ENCODE assay signal across 1 cellular context in genomic region chr5:10355071-10355889, GRCh38.
A peak's percentile ranks its signal among the peaks of the same experiment; 100 is the strongest.
TF ChIP-seq lines count a peak whose summit lies in the region.

No MANE protein-coding gene starts in this region.

TF ChIP-seq in HEK293, 187 proteins besides CTCF, POLR2A, EP300 and RAD21 (continued from another document):
- TF ChIP-seq PRDM10 (tag by site-specific recombination; IDR thresholded peaks at IDR 0.05) (no peak), SCRT1 (tag by site-specific recombination; IDR thresholded peaks at IDR 0.05; ENCODE audit: borderline replicate concordance) (peak; percentile 40; the same call in 1 of the 2 replicates), OSR2 (tag by site-specific recombination; IDR thresholded peaks at IDR 0.05) (0 out of 2 replicates have a peak, but pooled peaks have one; percentile 25), IKZF3 (tag by site-specific recombination; IDR thresholded peaks at IDR 0.05) (peak; percentile 33), ZNF623 (tag by site-specific recombination; IDR thresholded peaks at IDR 0.05) (no peak), ZNF10 (tag by site-specific recombination; IDR thresholded peaks at IDR 0.05) (no peak), ZNF2 (tag by site-specific recombination; IDR thresholded peaks at IDR 0.05) (no peak), ZNF114 (tag by site-specific recombination; IDR thresholded peaks at IDR 0.05) (no peak), ZNF292 (tag by site-specific recombination; IDR thresholded peaks at IDR 0.05; ENCODE audit: borderline replicate concordance, low read depth) (no peak), ZNF664 (tag by site-specific recombination; IDR thresholded peaks at IDR 0.05) (peak; percentile 98), ZNF19 (tag by site-specific recombination; IDR thresholded peaks at IDR 0.05; ENCODE audit: low read depth) (no peak), ZNF37A (tag by site-specific recombination; IDR thresholded peaks at IDR 0.05) (no peak), ZFHX2 (tag by site-specific recombination; conservative IDR thresholded peaks at IDR 0.05) (no peak), GLI2 (tag by site-specific recombination; IDR thresholded peaks at IDR 0.05; ENCODE audit: borderline replicate concordance, low read depth) (no peak)
- TF ChIP-seq, protein P1, sequence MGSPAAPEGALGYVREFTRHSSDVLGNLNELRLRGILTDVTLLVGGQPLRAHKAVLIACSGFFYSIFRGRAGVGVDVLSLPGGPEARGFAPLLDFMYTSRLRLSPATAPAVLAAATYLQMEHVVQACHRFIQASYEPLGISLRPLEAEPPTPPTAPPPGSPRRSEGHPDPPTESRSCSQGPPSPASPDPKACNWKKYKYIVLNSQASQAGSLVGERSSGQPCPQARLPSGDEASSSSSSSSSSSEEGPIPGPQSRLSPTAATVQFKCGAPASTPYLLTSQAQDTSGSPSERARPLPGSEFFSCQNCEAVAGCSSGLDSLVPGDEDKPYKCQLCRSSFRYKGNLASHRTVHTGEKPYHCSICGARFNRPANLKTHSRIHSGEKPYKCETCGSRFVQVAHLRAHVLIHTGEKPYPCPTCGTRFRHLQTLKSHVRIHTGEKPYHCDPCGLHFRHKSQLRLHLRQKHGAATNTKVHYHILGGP (tag by site-specific recombination; IDR thresholded peaks at IDR 0.05), result peak; percentile 68; the same call in 1 of the 2 replicates
- TF ChIP-seq, protein P2, sequence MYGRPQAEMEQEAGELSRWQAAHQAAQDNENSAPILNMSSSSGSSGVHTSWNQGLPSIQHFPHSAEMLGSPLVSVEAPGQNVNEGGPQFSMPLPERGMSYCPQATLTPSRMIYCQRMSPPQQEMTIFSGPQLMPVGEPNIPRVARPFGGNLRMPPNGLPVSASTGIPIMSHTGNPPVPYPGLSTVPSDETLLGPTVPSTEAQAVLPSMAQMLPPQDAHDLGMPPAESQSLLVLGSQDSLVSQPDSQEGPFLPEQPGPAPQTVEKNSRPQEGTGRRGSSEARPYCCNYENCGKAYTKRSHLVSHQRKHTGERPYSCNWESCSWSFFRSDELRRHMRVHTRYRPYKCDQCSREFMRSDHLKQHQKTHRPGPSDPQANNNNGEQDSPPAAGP (tag by site-specific recombination; IDR thresholded peaks at IDR 0.05), result 0 out of 2 replicates have a peak, but pooled peaks have one; percentile 17
